In the genomic region with DNA sequence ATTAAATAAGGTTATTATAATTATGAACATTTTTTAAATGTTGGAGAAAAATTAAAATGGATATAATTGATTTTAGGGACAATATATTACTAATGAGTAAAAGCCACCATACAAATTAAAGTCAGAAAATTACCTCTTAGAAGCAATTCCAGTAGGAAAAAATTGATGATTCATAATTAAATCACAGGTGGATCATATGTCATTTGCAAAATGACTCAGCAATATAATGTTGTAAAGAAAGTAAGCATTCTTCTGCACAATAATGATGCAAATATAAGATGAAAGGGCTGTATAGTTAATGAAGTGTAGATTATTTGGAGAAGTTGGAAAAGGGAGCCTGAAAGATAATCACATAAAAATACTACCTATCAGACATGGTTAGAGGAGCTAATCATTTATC, we compare ENCODE assay signal across 2 cellular contexts.
A peak's percentile ranks its signal among the peaks of the same experiment; 100 is the strongest.
TF ChIP-seq lines count a peak whose summit lies in the region.

No MANE protein-coding gene starts in this region.

TF ChIP-seq in H1, 55 proteins besides CTCF, POLR2A, EP300 and RAD21 (continued from another document):
- peak; percentile 34; the same call in 1 of the 2 replicates for TF ChIP-seq BACH1 (IDR thresholded peaks at IDR 0.05; ENCODE audit: low read length)
TF ChIP-seq in H1: peak in this region for 1.

TF ChIP-seq in GM12891, 5 proteins besides CTCF, POLR2A, EP300 and RAD21 (continued from another document):
- TF ChIP-seq TAF1 (IDR thresholded peaks at IDR 0.05; ENCODE audit: low read depth, low read length) (no peak), POLR2AphosphoS5 (IDR thresholded peaks at IDR 0.05; ENCODE audit: low read depth, low read length) (no peak), POU2F2 (IDR thresholded peaks at IDR 0.05; ENCODE audit: low read depth, low read length) (no peak), PAX5 (IDR thresholded peaks at IDR 0.05; ENCODE audit: insufficient read depth, low read length, severe bottlenecking) (no peak)
